In genomic region chr17:61409301-61410099, GRCh38 we compare ENCODE assay signal across 8 cellular contexts. TPM values are rescaled to one million over a fixed set of nuclear protein-coding genes. Genes with fewer than 3 reads are reported as not detected.
DNase-seq lines count a peak whose midpoint lies in the region; ATAC-seq and TF ChIP-seq lines count a peak whose summit lies in the region.

No MANE protein-coding gene starts in this region.

- no peak overlapping the region for H3K27ac ChIP-seq in MM.1S (ENCODE audit: low read length)

- H3K36me3 ChIP-seq in MM.1S (replicated peaks; ENCODE audit: insufficient read depth, low read length): no peaks in the 10 kb centered on the region

- peaks cover 59% of the 10 kb centered on the region for H3K27me3 Mint-ChIP-seq in activated CD8-positive, alpha-beta T cell treated with anti-CD3 and anti-CD28 coated beads, Interleukin-2, amount 10 ng/mL, durations not matched to agents 7 days and 5 days (ENCODE audit: low read depth)
- peaks cover 58% of the 10 kb centered on the region for H3K27me3 Mint-ChIP-seq in nephron (ENCODE audit: low read depth)

- H3K9me3 Mint-ChIP-seq in activated CD8-positive, alpha-beta T cell treated with anti-CD3 and anti-CD28 coated beads, Interleukin-2, amount 10 ng/mL, durations not matched to agents 7 days and 5 days (ENCODE audit: insufficient read depth): no peaks in the 10 kb centered on the region
- H3K9me3 Mint-ChIP-seq in nephron: no peaks in the 10 kb centered on the region

- peaks cover 21% of the 10 kb centered on the region for H3K4me1 Mint-ChIP-seq in activated CD8-positive, alpha-beta T cell treated with anti-CD3 and anti-CD28 coated beads, Interleukin-2, amount 10 ng/mL, durations not matched to agents 7 days and 5 days (ENCODE audit: low read depth)
- peaks cover 41% of the 10 kb centered on the region for H3K4me1 Mint-ChIP-seq in nephron

- peak overlapping the region; percentile 70; the same call in 1 of the 2 replicates for H2AFZ ChIP-seq in MM.1S (ENCODE audit: low read length)

- peak overlapping the region; percentile 21; the same call in 1 of the 2 replicates for H3K9ac ChIP-seq in MM.1S (ENCODE audit: low read length)

- peak overlapping the region; percentile 71 for H3K4me3 ChIP-seq in MM.1S (ENCODE audit: low read length)

- no peak overlapping the region for H3K27ac Mint-ChIP-seq in activated CD8-positive, alpha-beta T cell treated with anti-CD3 and anti-CD28 coated beads, Interleukin-2, amount 10 ng/mL, durations not matched to agents 7 days and 5 days
- H3K27ac Mint-ChIP-seq in nephron: peak overlapping the region; percentile 90 to 98 (median 97)

- 0 out of 2 replicates have a peak, but pooled peaks cover 4% of the 10 kb centered on the region for H3F3A ChIP-seq in MM.1S (ENCODE audit: insufficient read depth, low read length)

- no peaks in the 10 kb centered on the region for H3K36me3 Mint-ChIP-seq in activated CD8-positive, alpha-beta T cell treated with anti-CD3 and anti-CD28 coated beads, Interleukin-2, amount 10 ng/mL, durations not matched to agents 7 days and 5 days (ENCODE audit: low read depth)
- peaks cover 24% of the 10 kb centered on the region for H3K36me3 Mint-ChIP-seq in nephron (ENCODE audit: low read depth)

- CTCF ChIA-PET in activated CD8-positive, alpha-beta T cell treated with anti-CD3 and anti-CD28 coated beads, Interleukin-2, amount 10 ng/mL, durations not matched to agents 7 days and 5 days (lab: Charles Lee): interaction anchor here (1.1 kb wide), 2 partner anchors 10 to 64 kb away, joined by 3 read pairs; partner anchors contain the start of gene TBX2

- H3K4me3 Mint-ChIP-seq in activated CD8-positive, alpha-beta T cell treated with anti-CD3 and anti-CD28 coated beads, Interleukin-2, amount 10 ng/mL, durations not matched to agents 7 days and 5 days: peak overlapping the region; percentile 53
- H3K4me3 Mint-ChIP-seq in nephron: peak overlapping the region; percentile 81 to 90 (median 88)

- H3K4me1 ChIP-seq in MM.1S (ENCODE audit: low read length): no peaks in the 10 kb centered on the region

- DNase-seq in 8988T (peak; percentile 91), ELF-1 (ENCODE audit: low read depth, low spot score) (peak; percentile 26), MM.1S (peak; percentile 67), fibroblast of the conjunctiva (ENCODE audit: low read depth) (peak; percentile 40), DMS153 treated with DMSO at 0.1 percent for 48 hours (lab: John Stamatoyannopoulos, UW; ENCODE audit: unreplicated experiment) (no peak)
- DNase-seq in activated CD8-positive, alpha-beta T cell treated with anti-CD3 and anti-CD28 coated beads, Interleukin-2, amount 10 ng/mL, durations not matched to agents 7 days and 5 days: peak; percentile 49

- H4K20me1 ChIP-seq in MM.1S (ENCODE audit: insufficient read depth, low read length): no peaks in the 10 kb centered on the region

- no peaks in the 10 kb centered on the region for H3K9me2 ChIP-seq in MM.1S (replicated peaks; ENCODE audit: insufficient read depth, low read length)

- no peaks in the 10 kb centered on the region for H3K9me3 ChIP-seq in MM.1S (replicated peaks; ENCODE audit: insufficient read depth, low read length)

- no peaks in the 10 kb centered on the region for H3K79me2 ChIP-seq in MM.1S (ENCODE audit: low read length)

- H3K27me3 ChIP-seq in MM.1S (replicated peaks; ENCODE audit: insufficient read depth, low read length): peaks cover 31% of the 10 kb centered on the region

- TF ChIP-seq CTCF in MM.1S (IDR thresholded peaks at IDR 0.05; ENCODE audit: low read length): no peak; the same call in 1 of the 2 replicates
- peak; percentile 30 to 50 (median 32) for TF ChIP-seq CTCF in nephron (IDR thresholded peaks at IDR 0.05; ENCODE audit: unreplicated experiment in 3 of 3)

- POLR2A ChIA-PET in activated CD8-positive, alpha-beta T cell treated with anti-CD3 and anti-CD28 coated beads, Interleukin-2, amount 10 ng/mL, durations not matched to agents 7 days and 5 days (lab: Charles Lee): no interaction called here

- peak overlapping the region; percentile 78; the same call in 1 of the 2 replicates for H3K4me2 ChIP-seq in MM.1S (ENCODE audit: low read depth, low read length)

- ATAC-seq in activated CD8-positive, alpha-beta T cell treated with anti-CD3 and anti-CD28 coated beads, Interleukin-2, amount 10 ng/mL, durations not matched to agents 7 days and 5 days: peak; percentile 50
- ATAC-seq in HG02852 (IDR thresholded peaks at IDR 0.05; ENCODE audit: unreplicated experiment): no peak

RNA-seq across cellular contexts. Expression of gene TBX2, which starts 9.9 kb away (rescaled TPM):
- not detected for total RNA-seq in activated CD8-positive, alpha-beta T cell treated with anti-CD3 and anti-CD28 coated beads, Interleukin-2, amount 10 ng/mL, durations not matched to agents 7 days and 5 days

RNA-seq across cellular contexts. Expression of gene TBX4, which starts 42.7 kb away (rescaled TPM):
- not detected for total RNA-seq in activated CD8-positive, alpha-beta T cell treated with anti-CD3 and anti-CD28 coated beads, Interleukin-2, amount 10 ng/mL, durations not matched to agents 7 days and 5 days
